18 cellular contexts compared by ENCODE assay signal in the genomic region with DNA sequence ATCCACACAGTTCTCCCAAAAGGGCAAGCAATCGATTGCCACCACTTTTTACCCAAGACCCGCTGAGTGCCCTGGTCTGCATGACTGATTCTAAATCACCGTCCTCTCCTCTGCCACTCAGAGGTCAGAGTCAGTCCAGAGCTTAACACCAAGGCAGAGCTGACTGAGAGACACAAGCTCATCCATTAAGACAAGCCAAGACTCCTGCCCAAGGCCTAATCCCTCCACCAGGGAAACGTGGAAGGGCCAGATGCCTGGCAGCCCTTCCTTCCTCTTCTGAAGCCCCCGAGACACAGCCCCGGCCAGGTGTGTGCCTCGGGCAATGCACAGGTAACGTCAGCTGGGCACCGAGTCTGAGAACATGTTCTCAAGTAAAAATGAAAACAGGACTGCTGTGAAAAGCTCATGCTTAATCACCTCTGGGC. TPM values are rescaled to one million over a fixed set of nuclear protein-coding genes. Genes with fewer than 3 reads are reported as not detected.
DNase-seq lines count a peak whose midpoint lies in the region; ATAC-seq and TF ChIP-seq lines count a peak whose summit lies in the region.
"Had no signal": no experiment of that assay in that cellular context is flagged by ENCODE, and none has a peak within 500 bp of the region (broad histone marks: within the 10 kb centered on the region; RNA-seq: fewer than 3 reads in every experiment).

No MANE protein-coding gene starts in this region.

- H3K9me3 ChIP-seq in spleen, result no peaks in the 10 kb centered on the region
- H3K9me3 ChIP-seq in SK-N-SH, result no peaks in the 10 kb centered on the region

- ATAC-seq in HG03439 (IDR thresholded peaks at IDR 0.05; ENCODE audit: unreplicated experiment), result no peak
- ATAC-seq: Panc1, Right ventricle myocardium inferior had no signal

- 58 to 71% (median 64%) methylated on average over 9 of the region's 9 CpGs for WGBS in spleen, 5 donors
- WGBS in SK-N-SH (ENCODE audit: low lambda C conversion rate), result 97% methylated on average over 9 of the region's 9 CpGs

- no peaks in the 10 kb centered on the region for H3K9me2 ChIP-seq in SK-N-SH

- no peak for TF ChIP-seq POLR2A in spleen (IDR thresholded peaks at IDR 0.05)

- H3K4me1 ChIP-seq in spleen (no peaks in the 10 kb centered on the region), SK-N-SH (ENCODE audit: control insufficient read depth in 1 of 2, insufficient read depth in 2 of 2, low read depth in 1 of 2, low read length in 1 of 2) (peaks cover 0 to 13% of the 10 kb centered on the region in 2 experiments; a peak in 2 of 4 replicates)

- peak overlapping the region; percentile 80 for H3K27ac Mint-ChIP-seq in mesothelial cell of epicardium

- TF ChIP-seq CTCF in dorsolateral prefrontal cortex (IDR thresholded peaks at IDR 0.05 in 54 of 56, conservative IDR thresholded peaks at IDR 0.05 in 2 of 56; ENCODE audit: low read depth in 1 of 56, partially characterized antibody in 56 of 56), result no peak
- no peak for TF ChIP-seq CTCF in mesothelial cell of epicardium (IDR thresholded peaks at IDR 0.05; ENCODE audit: unreplicated experiment)
- no peak for TF ChIP-seq CTCF in spleen (IDR thresholded peaks at IDR 0.05 in 8 of 11, conservative IDR thresholded peaks at IDR 0.05 in 3 of 11)
- TF ChIP-seq CTCF in SK-N-SH (IDR thresholded peaks at IDR 0.05), result no peak

- H3K9ac ChIP-seq in SK-N-SH, result no peak overlapping the region
- H3K9ac ChIP-seq: GM23248 had no signal

- peaks cover 91% of the 10 kb centered on the region for H4K20me1 ChIP-seq in SK-N-SH (ENCODE audit: insufficient read depth)

- peaks cover 41% of the 10 kb centered on the region for H3K4me1 Mint-ChIP-seq in mesothelial cell of epicardium

- peaks cover 3% of the 10 kb centered on the region for H3K36me3 Mint-ChIP-seq in mesothelial cell of epicardium
- H3K36me3 Mint-ChIP-seq: CD4-positive, alpha-beta memory T cell had no signal

- no peak for TF ChIP-seq EP300 in SK-N-SH (IDR thresholded peaks at IDR 0.05; ENCODE audit: borderline replicate concordance in 1 of 2, low read depth in 1 of 2, low read length in 1 of 2)

- H3K4me2 ChIP-seq in SK-N-SH, result no peak overlapping the region

- no peaks in the 10 kb centered on the region for H3K27me3 Mint-ChIP-seq in mesothelial cell of epicardium (ENCODE audit: low read depth)

- DNase-seq in H7 (peak; percentile 44), dorsolateral prefrontal cortex (no peak), mesothelial cell of epicardium (ENCODE audit: low spot score in 2 of 2, unreplicated experiment in 2 of 2) (no peak), spleen (peak; percentile 25), NCI-H2107 (lab: John Stamatoyannopoulos, UW) (no peak), SK-N-SH (no peak)
- DNase-seq: ACHN; CD4-positive, alpha-beta memory T cell; DND-41; GDM1; GM23248; KG1; NCI-H1092 treated with DMSO at 0.1 percent for 48 hours; NCI-H1694; NCI-H345 had no signal

- H2AFZ ChIP-seq in SK-N-SH (ENCODE audit: low read depth), result no peak overlapping the region
- H2AFZ ChIP-seq: GM23248 had no signal

- H3K4me3 Mint-ChIP-seq in mesothelial cell of epicardium, result no peak overlapping the region
- H3K4me3 Mint-ChIP-seq: CD4-positive, alpha-beta memory T cell had no signal

- POLR2A ChIA-PET in SK-N-SH (lab: Yijun Ruan, JAX), result no interaction called here

- no peak for TF ChIP-seq RAD21 in SK-N-SH (IDR thresholded peaks at IDR 0.05; ENCODE audit: low read length)

- CTCF ChIA-PET in SK-N-SH (lab: Yijun Ruan, JAX), result interaction anchor here (1.1 kb wide), 1 partner anchor 126 kb away, joined by 4 read pairs; no protein-coding TSS in a partner anchor

- no peaks in the 10 kb centered on the region; the same call in 1 of the 2 replicates for H3K36me3 ChIP-seq in H7 (replicated peaks; ENCODE audit: control insufficient read depth, insufficient read depth, low read length)
- no peaks in the 10 kb centered on the region for H3K36me3 ChIP-seq in spleen
- H3K36me3 ChIP-seq in SK-N-SH (replicated peaks in 1 of 2; ENCODE audit: control insufficient read depth in 1 of 2, insufficient read depth in 2 of 2, low read length in 1 of 2), result no peaks in the 10 kb centered on the region

- peaks cover 84% of the 10 kb centered on the region for H3K79me2 ChIP-seq in SK-N-SH (ENCODE audit: insufficient read depth)

- H3K4me3 ChIP-seq in H7 (ENCODE audit: insufficient read depth, low read depth, low read length), result no peak overlapping the region
- no peak overlapping the region for H3K4me3 ChIP-seq in dorsolateral prefrontal cortex
- H3K4me3 ChIP-seq in spleen, result no peak overlapping the region
- H3K4me3 ChIP-seq in SK-N-SH (ENCODE audit: low read depth in 2 of 2, low read length in 1 of 2), result no peak overlapping the region
- H3K4me3 ChIP-seq: GM23248 had no signal

- intact Hi-C loops in dorsolateral prefrontal cortex (cut with DNase I), result loop anchor here in 1 of 2 donors (10.0 kb wide), 1 partner anchor 147 kb away; no protein-coding TSS in a partner anchor
- intact Hi-C loops in spleen (cut with DNase I; ENCODE audit: low total_unique reads), result no loop called here

- H3K27ac ChIP-seq in dorsolateral prefrontal cortex, result peak overlapping the region in 37 of 59 donors; percentile 5 to 90 (median 51)
- no peak overlapping the region for H3K27ac ChIP-seq in spleen
- no peak overlapping the region for H3K27ac ChIP-seq in SK-N-SH (ENCODE audit: low read depth in 2 of 2, low read length in 1 of 2)
- H3K27ac ChIP-seq: GM23248 had no signal

- no peaks in the 10 kb centered on the region for H3K27me3 ChIP-seq in H7 (ENCODE audit: control insufficient read depth, insufficient read depth, low read length)
- no peaks in the 10 kb centered on the region for H3K27me3 ChIP-seq in dorsolateral prefrontal cortex
- H3K27me3 ChIP-seq in spleen (replicated peaks in 1 of 7), result peaks cover 0 to 42% (median 8%) of the 10 kb centered on the region in 7 donors
- no peaks in the 10 kb centered on the region for H3K27me3 ChIP-seq in SK-N-SH (ENCODE audit: insufficient read depth)

- H3K9me3 Mint-ChIP-seq in mesothelial cell of epicardium, result no peaks in the 10 kb centered on the region
- H3K9me3 Mint-ChIP-seq: CD4-positive, alpha-beta memory T cell had no signal

- H3F3A ChIP-seq in SK-N-SH (replicated peaks; ENCODE audit: insufficient read depth), result no peaks in the 10 kb centered on the region

TF ChIP-seq in SK-N-SH, 30 proteins besides CTCF, POLR2A, EP300 and RAD21 (continues in another document):
- TF ChIP-seq POLR2AphosphoS5 (IDR thresholded peaks at IDR 0.05; ENCODE audit: low read depth, low read length) (no peak), NFIC (IDR thresholded peaks at IDR 0.05; ENCODE audit: borderline replicate concordance) (no peak), MXI1 (IDR thresholded peaks at IDR 0.05; ENCODE audit: low read depth, low read length) (no peak), TCF12 (IDR thresholded peaks at IDR 0.05) (no peak), RXRA (IDR thresholded peaks at IDR 0.05; ENCODE audit: borderline replicate concordance, low read depth) (no peak), NRF1 (IDR thresholded peaks at IDR 0.05; ENCODE audit: low read depth, low read length) (no peak), FOXJ3 (CRISPR knock-in tag; IDR thresholded peaks at IDR 0.05) (no peak), GABPA (IDR thresholded peaks at IDR 0.05; ENCODE audit: low read depth) (no peak), JUND (IDR thresholded peaks at IDR 0.05) (no peak), GATA2 (CRISPR knock-in tag; IDR thresholded peaks at IDR 0.05) (no peak), CHD2 (IDR thresholded peaks at IDR 0.05; ENCODE audit: low read length, partially characterized antibody) (no peak), RCOR1 (IDR thresholded peaks at IDR 0.05; ENCODE audit: low read length) (no peak), RFX5 (IDR thresholded peaks at IDR 0.05; ENCODE audit: low read length) (no peak)
- TF ChIP-seq, protein P1, sequence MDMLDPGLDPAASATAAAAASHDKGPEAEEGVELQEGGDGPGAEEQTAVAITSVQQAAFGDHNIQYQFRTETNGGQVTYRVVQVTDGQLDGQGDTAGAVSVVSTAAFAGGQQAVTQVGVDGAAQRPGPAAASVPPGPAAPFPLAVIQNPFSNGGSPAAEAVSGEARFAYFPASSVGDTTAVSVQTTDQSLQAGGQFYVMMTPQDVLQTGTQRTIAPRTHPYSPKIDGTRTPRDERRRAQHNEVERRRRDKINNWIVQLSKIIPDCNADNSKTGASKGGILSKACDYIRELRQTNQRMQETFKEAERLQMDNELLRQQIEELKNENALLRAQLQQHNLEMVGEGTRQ (IDR thresholded peaks at IDR 0.05; ENCODE audit: borderline replicate concordance, low read depth, low read length), result no peak
- TF ChIP-seq, protein P2, sequence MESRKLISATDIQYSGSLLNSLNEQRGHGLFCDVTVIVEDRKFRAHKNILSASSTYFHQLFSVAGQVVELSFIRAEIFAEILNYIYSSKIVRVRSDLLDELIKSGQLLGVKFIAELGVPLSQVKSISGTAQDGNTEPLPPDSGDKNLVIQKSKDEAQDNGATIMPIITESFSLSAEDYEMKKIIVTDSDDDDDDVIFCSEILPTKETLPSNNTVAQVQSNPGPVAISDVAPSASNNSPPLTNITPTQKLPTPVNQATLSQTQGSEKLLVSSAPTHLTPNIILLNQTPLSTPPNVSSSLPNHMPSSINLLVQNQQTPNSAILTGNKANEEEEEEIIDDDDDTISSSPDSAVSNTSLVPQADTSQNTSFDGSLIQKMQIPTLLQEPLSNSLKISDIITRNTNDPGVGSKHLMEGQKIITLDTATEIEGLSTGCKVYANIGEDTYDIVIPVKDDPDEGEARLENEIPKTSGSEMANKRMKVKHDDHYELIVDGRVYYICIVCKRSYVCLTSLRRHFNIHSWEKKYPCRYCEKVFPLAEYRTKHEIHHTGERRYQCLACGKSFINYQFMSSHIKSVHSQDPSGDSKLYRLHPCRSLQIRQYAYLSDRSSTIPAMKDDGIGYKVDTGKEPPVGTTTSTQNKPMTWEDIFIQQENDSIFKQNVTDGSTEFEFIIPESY (IDR thresholded peaks at IDR 0.05; ENCODE audit: borderline replicate concordance, low read depth), result no peak
- TF ChIP-seq, protein P3, sequence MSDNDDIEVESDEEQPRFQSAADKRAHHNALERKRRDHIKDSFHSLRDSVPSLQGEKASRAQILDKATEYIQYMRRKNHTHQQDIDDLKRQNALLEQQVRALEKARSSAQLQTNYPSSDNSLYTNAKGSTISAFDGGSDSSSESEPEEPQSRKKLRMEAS (IDR thresholded peaks at IDR 0.05; ENCODE audit: low read depth), result no peak

RNA-seq across cellular contexts. Expression of a gene that starts 51.7 kb away (rescaled TPM):
- total RNA-seq in H7 (2014; rRNA removed; shearing (Covaris generic)), result 4.8 and 7.2 TPM in 2 replicates
- 100 to 1,000 TPM in 1 of 120 experiments, 10 to 100 TPM in 119; 39.6 to 102 (median 58.2) TPM for total RNA-seq in dorsolateral prefrontal cortex
- 30.3 to 30.8 TPM (median 30.6 TPM) in 3 replicates for total RNA-seq in mesothelial cell of epicardium
- 10 to 100 TPM in 4 of 7 donors, 1 to 10 TPM in 3; 6.9 to 13.1 (median 10.3) TPM for total RNA-seq in spleen
- 1 to 10 TPM; 2.2 to 3.4 (median 3.2) TPM for polyA plus RNA-seq in spleen
- polyA plus RNA-seq in SK-N-SH (2012; rRNA removed), result 6.2 and 8.7 TPM in 2 replicates
- polyA plus RNA-seq in SK-N-SH (2012; cell fraction: cytosol; rRNA removed), result 7.2 and 8.9 TPM in 2 replicates
- 14.0 and 14.5 TPM in 2 replicates for polyA plus RNA-seq in SK-N-SH (2012; cell fraction: nucleus; rRNA removed)

Comparison
In these comparisons a context has a peak if more than half of its experiments do, and no peak if none do; other contexts are left out.
1. DNase-seq: peak in H7 (single experiment) and spleen (single experiment); none in dorsolateral prefrontal cortex (0 of 10), mesothelial cell of epicardium (0 of 2), NCI-H2107 (single experiment) and SK-N-SH (single experiment).
2. H3K27ac ChIP-seq: peak in dorsolateral prefrontal cortex (37 of 59); none in spleen (0 of 8) and SK-N-SH (0 of 2).